In the genomic region with DNA sequence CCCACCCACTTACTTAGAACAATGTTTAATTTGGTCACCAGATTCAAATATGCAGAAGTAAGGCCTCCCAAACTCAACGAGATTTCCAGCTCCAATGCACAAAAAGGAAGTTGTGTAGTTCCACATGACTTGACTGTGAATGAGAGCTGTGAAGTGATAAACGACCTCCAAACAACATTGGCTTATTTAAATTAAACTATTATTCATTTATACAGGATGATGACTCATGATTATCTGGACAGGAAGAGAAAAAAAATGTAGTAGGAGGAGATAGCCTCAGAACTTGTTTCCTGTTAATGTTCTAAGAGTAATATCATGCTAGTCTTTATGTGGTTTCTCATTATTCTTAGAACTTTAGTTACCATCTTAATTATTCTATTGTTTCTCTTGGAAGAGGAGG, we compare ENCODE assay signal across 11 cellular contexts.
DNase-seq lines count a peak whose midpoint lies in the region; ATAC-seq and TF ChIP-seq lines count a peak whose summit lies in the region.
"Had no signal": no experiment of that assay in that cellular context is flagged by ENCODE, and none has a peak within 500 bp of the region (broad histone marks: within the 10 kb centered on the region; RNA-seq: fewer than 3 reads in every experiment).

No MANE protein-coding gene starts in this region.

- H3F3A ChIP-seq in GM23248 (ENCODE audit: insufficient read depth), result peaks cover 13% of the 10 kb centered on the region

- 0 to 1% methylated on average over 2 of the region's 2 CpGs for WGBS in GM23248 (ENCODE audit: low coverage in 1 of 2, low lambda C conversion rate in 2 of 2, missing lambda C conversion rate in 2 of 2), 2 experiments

- H3K4me2 ChIP-seq in GM23248 (ENCODE audit: unreplicated experiment), result peak overlapping the region; percentile 29

- H3K9me3 Mint-ChIP-seq in stimulated activated naive B cell treated with anti-CD40 and anti-IgM and Interleukin-4, amounts not matched to agents 10 μg/mL and 1 μg/mL and 100 μg/mL, for 72 hours, result peaks cover 0 to 2% of the 10 kb centered on the region in 2 donors

- no peaks in the 10 kb centered on the region for H3K27me3 Mint-ChIP-seq in stimulated activated naive B cell treated with anti-CD40 and anti-IgM and Interleukin-4, amounts not matched to agents 10 μg/mL and 1 μg/mL and 100 μg/mL, for 72 hours

- peak overlapping the region; percentile 66 for H3K27ac Mint-ChIP-seq in stimulated activated naive B cell treated with anti-CD40 and anti-IgM and Interleukin-4, amounts not matched to agents 10 μg/mL and 1 μg/mL and 100 μg/mL, for 72 hours

- H3K4me1 Mint-ChIP-seq in stimulated activated naive B cell treated with anti-CD40 and anti-IgM and Interleukin-4, amounts not matched to agents 10 μg/mL and 1 μg/mL and 100 μg/mL, for 72 hours, result peaks cover 15 to 30% of the 10 kb centered on the region in 2 donors

- ATAC-seq in stimulated activated naive B cell treated with anti-CD40 and anti-IgM and Interleukin-4, amounts not matched to agents 10 μg/mL and 1 μg/mL and 100 μg/mL, for 72 hours (replicated peaks), result peak; percentile 90 to 93
- ATAC-seq in activated CD4-positive, CD25-positive, alpha-beta regulatory T cell treated with anti-CD3 and anti-CD28 coated beads, Interleukin-2, amount 50 U/mL, for 24 hours, result no peak
- ATAC-seq: upper lobe of right lung had no signal

- H3K9me3 ChIP-seq in GM23248 (ENCODE audit: low read depth), result no peaks in the 10 kb centered on the region
- H3K9me3 ChIP-seq in SK-N-MC (ENCODE audit: low read depth, low read length), result no peaks in the 10 kb centered on the region
- H3K9me3 ChIP-seq: right atrium auricular region, upper lobe of right lung had no signal

- no peak for TF ChIP-seq CTCF in foreskin fibroblast (IDR thresholded peaks at IDR 0.05; ENCODE audit: low read depth, low read length)

- in situ Hi-C loops in GM23248 (cut with MboI), result loop anchor here (25.0 kb wide), 1 partner anchor 588 kb away; no protein-coding TSS in a partner anchor

- H3K9me2 ChIP-seq in GM23248 (ENCODE audit: insufficient read depth), result no peaks in the 10 kb centered on the region

- H3K4me3 ChIP-seq in GM23248 (no peak overlapping the region), SK-N-MC (no peak overlapping the region), foreskin fibroblast (ENCODE audit: low read depth in 1 of 2, low read length in 2 of 2) (no peak overlapping the region)
- H3K4me3 ChIP-seq: right atrium auricular region, upper lobe of right lung had no signal

- no peaks in the 10 kb centered on the region for H3K27me3 ChIP-seq in GM23248 (replicated peaks; ENCODE audit: insufficient read depth)
- H3K27me3 ChIP-seq: right atrium auricular region, upper lobe of right lung had no signal

- H4K20me1 ChIP-seq in GM23248 (ENCODE audit: insufficient read depth), result no peaks in the 10 kb centered on the region

- H2AFZ ChIP-seq in GM23248, result peak overlapping the region; percentile 56

- H3K36me3 ChIP-seq in GM23248 (ENCODE audit: low read depth) (no peaks in the 10 kb centered on the region), SK-N-MC (ENCODE audit: insufficient read depth, low read length) (no peaks in the 10 kb centered on the region)
- H3K36me3 ChIP-seq: right atrium auricular region, upper lobe of right lung had no signal

- H3K79me2 ChIP-seq in GM23248 (ENCODE audit: insufficient read depth), result no peaks in the 10 kb centered on the region

- peak overlapping the region; percentile 33; the same call in 1 of the 2 replicates for H3K27ac ChIP-seq in GM23248
- H3K27ac ChIP-seq in SK-N-MC, result peak overlapping the region; percentile 61; the same call in 1 of the 2 replicates
- H3K27ac ChIP-seq: right atrium auricular region, upper lobe of right lung had no signal

- DNase-seq in GM23248 (peak; percentile 75), SK-N-MC (ENCODE audit: low read depth, low spot score) (no peak), foreskin fibroblast (peak; percentile 48 to 55), SIG-M5 treated with dmso at 0.1 percent for 504 hours (lab: John Stamatoyannopoulos, UW; ENCODE audit: unreplicated experiment) (no peak), NCI-H2227 treated with DMSO at 0.1 percent for 48 hours (lab: John Stamatoyannopoulos, UW) (no peak)
- peak; percentile 6 for DNase-seq in stimulated activated naive B cell treated with anti-CD40 and anti-IgM and Interleukin-4, amounts not matched to agents 10 μg/mL and 1 μg/mL and 100 μg/mL, for 72 hours
- DNase-seq: activated T-cell treated with anti-CD3 and anti-CD28 coated beads, Interleukin-2, amount 50 U/mL, for 1 hour; NCI-H1694; upper lobe of right lung had no signal

- H3K9ac ChIP-seq in GM23248 (no peak overlapping the region), SK-N-MC (ENCODE audit: insufficient read length) (no peak overlapping the region)

- no peaks in the 10 kb centered on the region for H3K36me3 Mint-ChIP-seq in stimulated activated naive B cell treated with anti-CD40 and anti-IgM and Interleukin-4, amounts not matched to agents 10 μg/mL and 1 μg/mL and 100 μg/mL, for 72 hours

- peak overlapping the region; percentile 20 to 23 for H3K4me3 Mint-ChIP-seq in stimulated activated naive B cell treated with anti-CD40 and anti-IgM and Interleukin-4, amounts not matched to agents 10 μg/mL and 1 μg/mL and 100 μg/mL, for 72 hours

- H3K4me1 ChIP-seq in GM23248 (ENCODE audit: insufficient read depth), result peaks cover 16% of the 10 kb centered on the region
- H3K4me1 ChIP-seq: right atrium auricular region, upper lobe of right lung had no signal

Comparison
In these comparisons a context has a peak if more than half of its experiments do, and no peak if none do; other contexts are left out.
1. DNase-seq: peak in GM23248 (single experiment), foreskin fibroblast (2 of 2) and stimulated activated naive B cell treated with anti-CD40 and anti-IgM and Interleukin-4, amounts not matched to agents 10 μg/mL and 1 μg/mL and 100 μg/mL, for 72 hours (single experiment); none in SK-N-MC (single experiment), SIG-M5 treated with dmso at 0.1 percent for 504 hours (single experiment) and NCI-H2227 treated with DMSO at 0.1 percent for 48 hours (single experiment).
2. ATAC-seq: peak in stimulated activated naive B cell treated with anti-CD40 and anti-IgM and Interleukin-4, amounts not matched to agents 10 μg/mL and 1 μg/mL and 100 μg/mL, for 72 hours (2 of 2); none in activated CD4-positive, CD25-positive, alpha-beta regulatory T cell treated with anti-CD3 and anti-CD28 coated beads, Interleukin-2, amount 50 U/mL, for 24 hours (0 of 2).